Comparison of ENCODE assay signal across 1 cellular context in the genomic region with DNA sequence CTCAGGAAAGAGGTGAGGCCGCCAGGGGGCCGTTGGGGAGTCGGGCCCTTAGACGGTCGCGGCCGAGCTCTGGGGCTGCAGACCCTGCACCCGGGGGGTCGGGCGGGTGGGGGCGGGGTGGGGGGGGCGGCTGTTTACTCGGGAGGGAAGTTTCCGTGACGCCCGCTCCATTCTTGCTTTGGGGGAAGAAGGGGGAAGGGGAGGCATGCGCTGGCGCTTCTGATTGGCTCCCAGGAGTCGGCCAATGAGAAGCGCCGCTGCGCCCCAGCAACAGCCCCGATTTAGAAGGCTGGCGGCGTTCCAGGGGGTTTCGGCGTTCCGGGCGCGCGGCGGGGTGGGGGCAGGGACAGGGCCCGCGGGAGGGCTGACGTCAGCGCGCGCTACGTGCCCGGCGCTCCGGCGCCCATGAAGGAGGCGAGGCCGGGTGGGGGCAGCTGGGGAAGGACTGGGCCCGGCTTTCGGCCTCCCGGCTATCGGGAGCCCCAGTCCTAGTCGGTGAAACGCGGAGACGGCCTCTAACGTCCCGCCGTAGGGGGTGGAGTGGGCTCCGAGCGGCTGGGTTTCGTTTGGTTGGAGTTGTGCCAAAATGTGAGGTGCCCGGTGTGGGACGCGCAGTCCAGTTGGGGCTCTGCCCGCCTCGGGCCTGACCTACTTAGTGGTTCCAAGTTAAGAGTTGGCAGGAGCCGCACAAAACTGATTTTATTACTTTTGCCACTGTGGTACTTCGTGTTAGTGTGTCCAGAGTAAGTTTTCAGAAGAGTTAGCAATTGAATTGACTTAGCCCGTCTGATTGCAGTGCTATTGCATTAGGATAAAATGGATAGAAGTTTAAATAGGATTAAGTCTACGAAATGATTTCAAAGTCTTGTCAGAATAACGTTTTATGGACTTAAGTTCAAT.
TF ChIP-seq lines count a peak whose summit lies in the region.

No MANE protein-coding gene starts in this region.

TF ChIP-seq in SK-N-SH treated with all-trans-retinoic acid at 6 μM for 48 hours, 23 proteins besides CTCF, POLR2A, EP300 and RAD21 (continued from another document):
- TF ChIP-seq, protein P1, sequence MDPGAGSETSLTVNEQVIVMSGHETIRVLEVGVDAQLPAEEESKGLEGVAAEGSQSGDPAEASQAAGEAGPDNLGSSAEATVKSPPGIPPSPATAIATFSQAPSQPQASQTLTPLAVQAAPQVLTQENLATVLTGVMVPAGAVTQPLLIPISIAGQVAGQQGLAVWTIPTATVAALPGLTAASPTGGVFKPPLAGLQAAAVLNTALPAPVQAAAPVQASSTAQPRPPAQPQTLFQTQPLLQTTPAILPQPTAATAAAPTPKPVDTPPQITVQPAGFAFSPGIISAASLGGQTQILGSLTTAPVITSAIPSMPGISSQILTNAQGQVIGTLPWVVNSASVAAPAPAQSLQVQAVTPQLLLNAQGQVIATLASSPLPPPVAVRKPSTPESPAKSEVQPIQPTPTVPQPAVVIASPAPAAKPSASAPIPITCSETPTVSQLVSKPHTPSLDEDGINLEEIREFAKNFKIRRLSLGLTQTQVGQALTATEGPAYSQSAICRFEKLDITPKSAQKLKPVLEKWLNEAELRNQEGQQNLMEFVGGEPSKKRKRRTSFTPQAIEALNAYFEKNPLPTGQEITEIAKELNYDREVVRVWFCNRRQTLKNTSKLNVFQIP (CRISPR knock-in tag; IDR thresholded peaks at IDR 0.05; ENCODE audit: borderline replicate concordance, low read depth): peak; percentile 86; the same call in 1 of the 2 replicates
- TF ChIP-seq GLIS3 (CRISPR knock-in tag; IDR thresholded peaks at IDR 0.05): peak; percentile 87; the same call in 1 of the 2 replicates
- TF ChIP-seq, protein P2, sequence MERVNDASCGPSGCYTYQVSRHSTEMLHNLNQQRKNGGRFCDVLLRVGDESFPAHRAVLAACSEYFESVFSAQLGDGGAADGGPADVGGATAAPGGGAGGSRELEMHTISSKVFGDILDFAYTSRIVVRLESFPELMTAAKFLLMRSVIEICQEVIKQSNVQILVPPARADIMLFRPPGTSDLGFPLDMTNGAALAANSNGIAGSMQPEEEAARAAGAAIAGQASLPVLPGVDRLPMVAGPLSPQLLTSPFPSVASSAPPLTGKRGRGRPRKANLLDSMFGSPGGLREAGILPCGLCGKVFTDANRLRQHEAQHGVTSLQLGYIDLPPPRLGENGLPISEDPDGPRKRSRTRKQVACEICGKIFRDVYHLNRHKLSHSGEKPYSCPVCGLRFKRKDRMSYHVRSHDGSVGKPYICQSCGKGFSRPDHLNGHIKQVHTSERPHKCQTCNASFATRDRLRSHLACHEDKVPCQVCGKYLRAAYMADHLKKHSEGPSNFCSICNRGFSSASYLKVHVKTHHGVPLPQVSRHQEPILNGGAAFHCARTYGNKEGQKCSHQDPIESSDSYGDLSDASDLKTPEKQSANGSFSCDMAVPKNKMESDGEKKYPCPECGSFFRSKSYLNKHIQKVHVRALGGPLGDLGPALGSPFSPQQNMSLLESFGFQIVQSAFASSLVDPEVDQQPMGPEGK (CRISPR knock-in tag; IDR thresholded peaks at IDR 0.05; ENCODE audit: borderline replicate concordance): peak; percentile 79
- TF ChIP-seq ARNTL (CRISPR knock-in tag; IDR thresholded peaks at IDR 0.05; ENCODE audit: borderline replicate concordance, low read depth): no peak
- TF ChIP-seq ZNF70 (CRISPR knock-in tag; IDR thresholded peaks at IDR 0.05): no peak
- no peak for TF ChIP-seq ZNF565 (CRISPR knock-in tag; conservative IDR thresholded peaks at IDR 0.05; ENCODE audit: low read depth)
- no peak for TF ChIP-seq ISL1 (CRISPR knock-in tag; IDR thresholded peaks at IDR 0.05)
- no peak for TF ChIP-seq RARB (CRISPR knock-in tag; IDR thresholded peaks at IDR 0.05)
- no peak for TF ChIP-seq ZNF8 (CRISPR knock-in tag; IDR thresholded peaks at IDR 0.05)
- TF ChIP-seq SNAI2 (CRISPR knock-in tag; IDR thresholded peaks at IDR 0.05): no peak
- TF ChIP-seq TCF4 (CRISPR knock-in tag; IDR thresholded peaks at IDR 0.05; ENCODE audit: borderline replicate concordance): no peak
- peak; percentile 53; the same call in 1 of the 2 replicates for TF ChIP-seq ZFP3 (CRISPR knock-in tag; IDR thresholded peaks at IDR 0.05)
- no peak for TF ChIP-seq BACH2 (CRISPR knock-in tag; IDR thresholded peaks at IDR 0.05; ENCODE audit: borderline replicate concordance)
- TF ChIP-seq ZFP30 (CRISPR knock-in tag; IDR thresholded peaks at IDR 0.05): no peak
- TF ChIP-seq ZC3H10 (CRISPR knock-in tag; IDR thresholded peaks at IDR 0.05): peak; percentile 31; the same call in 1 of the 2 replicates
- TF ChIP-seq ESRRG (CRISPR knock-in tag; IDR thresholded peaks at IDR 0.05): peak; percentile 73; the same call in 1 of the 2 replicates
